Comparison of ENCODE assay signal across 19 cellular contexts in genomic region chr17:1340371-1340770, GRCh38. TPM values are rescaled to one million over a fixed set of nuclear protein-coding genes. Genes with fewer than 3 reads are reported as not detected.
DNase-seq lines count a peak whose midpoint lies in the region; ATAC-seq, FAIRE-seq and TF ChIP-seq lines count a peak whose summit lies in the region.
"Had no signal": no experiment of that assay in that cellular context is flagged by ENCODE, and none has a peak within 500 bp of the region (broad histone marks: within the 10 kb centered on the region; RNA-seq: fewer than 3 reads in every experiment).

No MANE protein-coding gene starts in this region.

- TF ChIP-seq CTCF in HepG2 (CRISPR knock-in tag; IDR thresholded peaks at IDR 0.05), result no peak
- TF ChIP-seq CTCF in right lobe of liver (IDR thresholded peaks at IDR 0.05), result no peak
- TF ChIP-seq CTCF in RWPE2 (IDR thresholded peaks at IDR 0.05; ENCODE audit: poor library complexity, severe bottlenecking), result no peak
- no peak for TF ChIP-seq CTCF in lower lobe of right lung (IDR thresholded peaks at IDR 0.05)
- no peak for TF ChIP-seq CTCF in upper lobe of right lung (IDR thresholded peaks at IDR 0.05)
- TF ChIP-seq CTCF in left ventricle myocardium inferior (IDR thresholded peaks at IDR 0.05; ENCODE audit: borderline replicate concordance), result no peak
- no peak for TF ChIP-seq CTCF in stomach (IDR thresholded peaks at IDR 0.05)

- ATAC-seq in HepG2, result peak; percentile 28
- ATAC-seq in right lobe of liver, result no peak
- ATAC-seq in RWPE2 (ENCODE audit: low read depth), result peak; percentile 26; the same call in 2 of the 3 replicates
- ATAC-seq in lower lobe of right lung, result no peak
- no peak for ATAC-seq in upper lobe of right lung

- H3K9ac ChIP-seq in HepG2 (ENCODE audit: insufficient read depth, low read depth, low read length), result no peak overlapping the region

- no peak overlapping the region for H3K4me3 ChIP-seq in HepG2 (replicated peaks in 1 of 3; ENCODE audit: insufficient read depth in 1 of 3, low read depth in 2 of 3, low read length in 3 of 3)
- no peak overlapping the region for H3K4me3 ChIP-seq in right lobe of liver
- no peak overlapping the region for H3K4me3 ChIP-seq in RWPE2 (ENCODE audit: severe bottlenecking)
- H3K4me3 ChIP-seq in lower lobe of right lung, result no peak overlapping the region
- no peak overlapping the region for H3K4me3 ChIP-seq in upper lobe of right lung
- H3K4me3 ChIP-seq in left ventricle myocardium inferior, result no peak overlapping the region
- no peak overlapping the region for H3K4me3 ChIP-seq in stomach
- H3K4me3 ChIP-seq: GM23338 had no signal

- CTCF ChIA-PET in HepG2 (lab: Yijun Ruan, JAX; ENCODE audit: low intra/inter-chr PET ratio, low total read pairs), result no interaction called here

- in situ Hi-C loops in HepG2 (cut with HindIII; ENCODE audit: extremely low pct_ligation_motif_present, low pct_unique_long_range_greater_than_20kb), result no loop called here

- no peak overlapping the region for H2AFZ ChIP-seq in HepG2 (ENCODE audit: low read length)
- H2AFZ ChIP-seq: GM23338 had no signal

- TF ChIP-seq EP300 in HepG2 (IDR thresholded peaks at IDR 0.05; ENCODE audit: low read depth in 2 of 2, low read length in 2 of 2), result no peak
- TF ChIP-seq EP300 in HepG2 (CRISPR knock-in tag; IDR thresholded peaks at IDR 0.05; ENCODE audit: borderline replicate concordance), result no peak
- TF ChIP-seq EP300 in stomach (IDR thresholded peaks at IDR 0.05), result no peak

- POLR2A ChIA-PET in HepG2 (lab: Yijun Ruan, JAX), result interaction anchor here (0.6 to 1.7 kb wide), 2 partner anchors 176 to 1066 kb away, joined by 4 read pairs; partner anchors contain the start of gene INPP5K

- no peaks in the 10 kb centered on the region for H4K20me1 ChIP-seq in HepG2 (ENCODE audit: insufficient read depth, low read length)

- H3K9me3 ChIP-seq in HepG2 (ENCODE audit: low read length) (no peaks in the 10 kb centered on the region), right lobe of liver (no peaks in the 10 kb centered on the region), RWPE2 (ENCODE audit: severe bottlenecking) (no peaks in the 10 kb centered on the region), lower lobe of right lung (no peaks in the 10 kb centered on the region), upper lobe of right lung (no peaks in the 10 kb centered on the region), left ventricle myocardium inferior (replicated peaks) (no peaks in the 10 kb centered on the region), stomach (no peaks in the 10 kb centered on the region)
- H3K9me3 ChIP-seq: BE2C had no signal

- H3K4me1 ChIP-seq in HepG2 (ENCODE audit: insufficient read depth, low read length) (no peaks in the 10 kb centered on the region), right lobe of liver (no peaks in the 10 kb centered on the region), RWPE2 (ENCODE audit: insufficient read depth, poor library complexity, severe bottlenecking) (no peaks in the 10 kb centered on the region), lower lobe of right lung (peaks cover 1% of the 10 kb centered on the region), upper lobe of right lung (no peaks in the 10 kb centered on the region), left ventricle myocardium inferior (peaks cover 22% of the 10 kb centered on the region), stomach (peaks cover 0 to 6% (median 1%) of the 10 kb centered on the region in 4 donors)
- H3K4me1 ChIP-seq: BE2C had no signal

- no peak for FAIRE-seq in HepG2 (lab: Jason Lieb, UNC)
- FAIRE-seq: A204.1, G401.6, GM12891, HTR-8/SVneo had no signal

- no peak overlapping the region for H3K4me2 ChIP-seq in HepG2 (ENCODE audit: low read depth, low read length)
- H3K4me2 ChIP-seq: GM23338 had no signal

- no peaks in the 10 kb centered on the region for H3K79me2 ChIP-seq in HepG2 (ENCODE audit: insufficient read depth, low read length)

- 82% methylated on average over 7 of the region's 11 CpGs for WGBS in HepG2 (ENCODE audit: low lambda C conversion rate)
- 90% methylated on average over 4 of the region's 11 CpGs for WGBS in right lobe of liver (ENCODE audit: insufficient coverage, low coverage, low lambda C conversion rate, missing lambda C conversion rate)
- WGBS in stomach, 5 donors, result 90 to 93% (median 91%) methylated on average over 11 of the region's 11 CpGs

- H3K27me3 ChIP-seq in HepG2 (ENCODE audit: control insufficient read depth in 1 of 2, insufficient read depth in 2 of 2, low read length in 2 of 2), result no peaks in the 10 kb centered on the region
- H3K27me3 ChIP-seq in right lobe of liver, result no peaks in the 10 kb centered on the region
- no peaks in the 10 kb centered on the region for H3K27me3 ChIP-seq in RWPE2 (ENCODE audit: insufficient read depth, poor library complexity, severe bottlenecking)
- H3K27me3 ChIP-seq in lower lobe of right lung (ENCODE audit: low read depth), result no peaks in the 10 kb centered on the region
- H3K27me3 ChIP-seq in upper lobe of right lung, result no peaks in the 10 kb centered on the region
- no peaks in the 10 kb centered on the region for H3K27me3 ChIP-seq in left ventricle myocardium inferior (ENCODE audit: low read depth)
- H3K27me3 ChIP-seq in stomach, result no peaks in the 10 kb centered on the region
- H3K27me3 ChIP-seq: BE2C had no signal

- H3K36me3 ChIP-seq in HepG2 (replicated peaks in 1 of 2; ENCODE audit: control insufficient read depth in 1 of 2, insufficient read depth in 2 of 2, low read length in 2 of 2) (peaks cover 7 to 21% of the 10 kb centered on the region in 2 experiments; a peak in 4 of 5 replicates), right lobe of liver (peaks cover 6 to 21% (median 14%) of the 10 kb centered on the region in 4 donors), RWPE2 (ENCODE audit: low read depth) (peaks cover 20% of the 10 kb centered on the region), lower lobe of right lung (peaks cover 27% of the 10 kb centered on the region), upper lobe of right lung (peaks cover 23% of the 10 kb centered on the region), left ventricle myocardium inferior (peaks cover 21% of the 10 kb centered on the region), stomach (peaks cover 12 to 30% (median 26%) of the 10 kb centered on the region in 4 donors)

- TF ChIP-seq POLR2A in HepG2 (IDR thresholded peaks at IDR 0.05; ENCODE audit: insufficient read depth in 1 of 2, low read depth in 2 of 2, low read length in 2 of 2), result no peak
- no peak for TF ChIP-seq POLR2A in right lobe of liver (IDR thresholded peaks at IDR 0.05)
- no peak for TF ChIP-seq POLR2A in stomach (IDR thresholded peaks at IDR 0.05)

- H3K27ac ChIP-seq in HepG2 (ENCODE audit: extremely low read length, insufficient read depth, low read length) (no peak overlapping the region), right lobe of liver (no peak overlapping the region), RWPE2 (ENCODE audit: poor library complexity, severe bottlenecking) (no peak overlapping the region), lower lobe of right lung (no peak overlapping the region), upper lobe of right lung (no peak overlapping the region), left ventricle myocardium inferior (replicated peaks) (no peak overlapping the region), stomach (no peak overlapping the region)
- H3K27ac ChIP-seq: C4-2B had no signal

- TF ChIP-seq RAD21 in HepG2 (CRISPR knock-in tag; IDR thresholded peaks at IDR 0.05), result no peak

- BruUV-seq in HepG2 (replicated peaks; lab: Mats Ljungman, UMichigan), result no TSS peak

- DNase-seq in HepG2 (ENCODE audit: low spot score), result no peak
- DNase-seq in right lobe of liver, result no peak
- DNase-seq in RWPE2 (ENCODE audit: low spot score), result no peak
- DNase-seq in lower lobe of right lung, result peak; percentile 26
- DNase-seq in upper lobe of right lung, result peak; percentile 38
- DNase-seq in NCI-H69 (lab: John Stamatoyannopoulos, UW), result no peak
- no peak for DNase-seq in left ventricle myocardium inferior
- no peak for DNase-seq in stomach
- DNase-seq: BE2C; CD4-positive, alpha-beta memory T cell; DMS79; EL; H7 had no signal

- intact Hi-C loops in HepG2 (cut with micrococcal nuclease; ENCODE audit: unreplicated experiment) (no loop called here), right lobe of liver (cut with DNase I) (no loop called here), lower lobe of right lung (cut with DNase I) (no loop called here), upper lobe of right lung (cut with DNase I) (no loop called here), left ventricle myocardium inferior (cut with micrococcal nuclease) (no loop called here), stomach (cut with DNase I; ENCODE audit: low total_unique reads) (no loop called here)

RNA-seq across cellular contexts. Expression of gene YWHAE, which starts 59.7 kb away (rescaled TPM):
- total RNA-seq in HepG2 (2016; rRNA removed; fragmentation: Illumina TruSeq; extraction: Trizol) (256 and 504 TPM in 2 replicates), right lobe of liver (100 to 1,000 TPM; 167 to 446 (median 217) TPM), lower lobe of right lung (383 TPM), upper lobe of right lung (393 TPM), left ventricle myocardium inferior (569 TPM), stomach (1,000 to 10,000 TPM in 2 of 5 donors, 100 to 1,000 TPM in 3; 335 to 1,151 (median 362) TPM)
- 47.1 and 52.6 TPM in 2 replicates for total RNA-seq in HepG2 (2016; cell fraction: cytosol; rRNA removed; fragmentation: Illumina TruSeq; extraction: Trizol; ENCODE audit: low read depth)
- 277 and 538 TPM in 2 replicates for total RNA-seq in HepG2 (2016; cell fraction: insoluble cytoplasmic fraction; rRNA removed; fragmentation: Illumina TruSeq; extraction: Trizol)
- total RNA-seq in HepG2 (2016; cell fraction: membrane; rRNA removed; fragmentation: Illumina TruSeq; extraction: Trizol), result 139 and 150 TPM in 2 replicates
- total RNA-seq in HepG2 (2016; cell fraction: nucleus; rRNA removed; fragmentation: Illumina TruSeq; extraction: Trizol), result 149 and 165 TPM in 2 replicates
- polyA plus RNA-seq in HepG2 (2011; rRNA removed) (249 and 335 TPM in 2 replicates), stomach (100 to 1,000 TPM; 219 to 323 (median 254) TPM)
- 317 and 360 TPM in 2 replicates for polyA plus RNA-seq in HepG2 (2011; cell fraction: cytosol; rRNA removed)
- polyA plus RNA-seq in HepG2 (2011; cell fraction: nucleus; rRNA removed), result 61.1 and 72.7 TPM in 2 replicates
- polyA plus RNA-seq in HepG2 (2012), result 349 and 597 TPM in 2 replicates
- 53.7 and 53.8 TPM in 2 replicates for polyA plus RNA-seq in HepG2 (2016; cell fraction: cytosol; fragmentation: Illumina TruSeq; extraction: Trizol; ENCODE audit: low read depth)
- polyA plus RNA-seq in HepG2 (2016; cell fraction: insoluble cytoplasmic fraction; fragmentation: Illumina TruSeq; extraction: Trizol; ENCODE audit: low read depth), result 882 and 909 TPM in 2 replicates
- 149 and 156 TPM in 2 replicates for polyA plus RNA-seq in HepG2 (2016; cell fraction: membrane; fragmentation: Illumina TruSeq; extraction: Trizol; ENCODE audit: low read depth)
- polyA plus RNA-seq in HepG2 (2016; cell fraction: nucleus; fragmentation: Illumina TruSeq; extraction: Trizol; ENCODE audit: insufficient read depth, low read depth), result 279 and 293 TPM in 2 replicates
- 266 and 357 TPM in 2 replicates for polyA minus RNA-seq in HepG2 (2011; rRNA and poly(A)+ RNA removed; ENCODE audit: low replicate concordance)
- polyA minus RNA-seq in HepG2 (2011; cell fraction: cytosol; rRNA and poly(A)+ RNA removed), result 327 and 341 TPM in 2 replicates
- 88.1 and 126 TPM in 2 replicates for polyA minus RNA-seq in HepG2 (2011; cell fraction: nucleus; rRNA and poly(A)+ RNA removed)

Comparison
In these comparisons a context has a peak if more than half of its experiments do, and no peak if none do; other contexts are left out.
1. ATAC-seq: peak in HepG2 (single experiment) and RWPE2 (single experiment); none in right lobe of liver (0 of 4), lower lobe of right lung (0 of 2) and upper lobe of right lung (single experiment).
2. DNase-seq: peak in lower lobe of right lung (single experiment) and upper lobe of right lung (single experiment); none in HepG2 (single experiment), right lobe of liver (0 of 3), RWPE2 (single experiment), NCI-H69 (single experiment), left ventricle myocardium inferior (single experiment) and stomach (single experiment).